ENCODE assay signal across 1 cellular context in the genomic region with DNA sequence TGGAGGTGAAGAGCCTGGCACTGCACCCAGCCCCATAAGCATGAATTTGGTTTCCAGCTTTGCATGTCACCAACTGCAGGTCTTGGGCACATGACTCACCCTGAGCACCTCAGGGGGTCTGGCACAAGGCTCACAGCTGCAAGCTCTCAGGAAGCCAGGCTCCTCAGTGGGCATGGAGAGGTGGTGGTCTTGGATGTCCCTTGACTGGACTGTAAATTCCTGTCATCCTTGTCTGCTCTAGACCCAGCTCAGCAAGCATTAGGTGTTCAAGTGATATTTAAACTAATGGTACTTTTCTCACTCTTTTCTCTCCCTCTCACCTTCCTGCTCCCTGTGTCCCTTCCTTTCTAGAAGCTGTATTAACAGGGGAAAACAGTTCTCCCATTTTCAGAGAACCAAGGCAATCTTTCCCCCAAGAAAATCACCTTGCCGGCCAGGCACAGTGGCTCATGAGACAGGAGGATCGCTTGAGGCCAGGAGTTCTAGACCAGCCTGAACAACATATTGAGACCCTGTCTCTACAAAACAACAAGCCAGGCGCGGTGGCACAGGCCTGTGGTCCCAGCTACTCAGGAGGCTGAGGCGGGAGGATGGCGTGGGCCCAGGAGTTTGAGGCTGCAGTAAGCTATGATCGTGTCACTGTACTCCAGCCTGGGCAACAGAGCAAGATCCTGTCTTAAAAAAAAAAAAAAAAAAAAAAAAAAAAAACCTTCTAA.
TF ChIP-seq lines count a peak whose summit lies in the region.

No MANE protein-coding gene starts in this region.

TF ChIP-seq in H1, 55 proteins besides CTCF, POLR2A, EP300 and RAD21 (continued from another document):
- TF ChIP-seq ATF2 (IDR thresholded peaks at IDR 0.05; ENCODE audit: low read length) (no peak), RNF2 (IDR thresholded peaks at IDR 0.05; ENCODE audit: borderline replicate concordance, low read depth, low read length, missing control alignments, poor library complexity, severe bottlenecking) (no peak), FOSL1 (IDR thresholded peaks at IDR 0.05; ENCODE audit: insufficient read depth, low read depth, low read length) (no peak), POLR2AphosphoS5 (IDR thresholded peaks at IDR 0.05; ENCODE audit: low read depth, low read length) (no peak), SRF (IDR thresholded peaks at IDR 0.05; ENCODE audit: low read depth, low read length) (no peak), CHD2 (IDR thresholded peaks at IDR 0.05; ENCODE audit: low read length) (no peak), CBX5 (IDR thresholded peaks at IDR 0.05; ENCODE audit: low read depth, low read length) (no peak), YY1 (IDR thresholded peaks at IDR 0.05; ENCODE audit: low read depth, low read length) (no peak), CEBPB (IDR thresholded peaks at IDR 0.05; ENCODE audit: low read depth, low read length) (no peak), RBBP5 (IDR thresholded peaks at IDR 0.05; ENCODE audit: borderline replicate concordance, low read depth, low read length) (no peak), GABPA (IDR thresholded peaks at IDR 0.05; ENCODE audit: borderline replicate concordance, insufficient read depth, low read length) (no peak), CBX8 (IDR thresholded peaks at IDR 0.05; ENCODE audit: borderline replicate concordance, low read depth, low read length) (no peak), EZH2 (IDR thresholded peaks at IDR 0.05; ENCODE audit: low read depth, low read length, severe bottlenecking) (no peak)
- TF ChIP-seq, protein P1, sequence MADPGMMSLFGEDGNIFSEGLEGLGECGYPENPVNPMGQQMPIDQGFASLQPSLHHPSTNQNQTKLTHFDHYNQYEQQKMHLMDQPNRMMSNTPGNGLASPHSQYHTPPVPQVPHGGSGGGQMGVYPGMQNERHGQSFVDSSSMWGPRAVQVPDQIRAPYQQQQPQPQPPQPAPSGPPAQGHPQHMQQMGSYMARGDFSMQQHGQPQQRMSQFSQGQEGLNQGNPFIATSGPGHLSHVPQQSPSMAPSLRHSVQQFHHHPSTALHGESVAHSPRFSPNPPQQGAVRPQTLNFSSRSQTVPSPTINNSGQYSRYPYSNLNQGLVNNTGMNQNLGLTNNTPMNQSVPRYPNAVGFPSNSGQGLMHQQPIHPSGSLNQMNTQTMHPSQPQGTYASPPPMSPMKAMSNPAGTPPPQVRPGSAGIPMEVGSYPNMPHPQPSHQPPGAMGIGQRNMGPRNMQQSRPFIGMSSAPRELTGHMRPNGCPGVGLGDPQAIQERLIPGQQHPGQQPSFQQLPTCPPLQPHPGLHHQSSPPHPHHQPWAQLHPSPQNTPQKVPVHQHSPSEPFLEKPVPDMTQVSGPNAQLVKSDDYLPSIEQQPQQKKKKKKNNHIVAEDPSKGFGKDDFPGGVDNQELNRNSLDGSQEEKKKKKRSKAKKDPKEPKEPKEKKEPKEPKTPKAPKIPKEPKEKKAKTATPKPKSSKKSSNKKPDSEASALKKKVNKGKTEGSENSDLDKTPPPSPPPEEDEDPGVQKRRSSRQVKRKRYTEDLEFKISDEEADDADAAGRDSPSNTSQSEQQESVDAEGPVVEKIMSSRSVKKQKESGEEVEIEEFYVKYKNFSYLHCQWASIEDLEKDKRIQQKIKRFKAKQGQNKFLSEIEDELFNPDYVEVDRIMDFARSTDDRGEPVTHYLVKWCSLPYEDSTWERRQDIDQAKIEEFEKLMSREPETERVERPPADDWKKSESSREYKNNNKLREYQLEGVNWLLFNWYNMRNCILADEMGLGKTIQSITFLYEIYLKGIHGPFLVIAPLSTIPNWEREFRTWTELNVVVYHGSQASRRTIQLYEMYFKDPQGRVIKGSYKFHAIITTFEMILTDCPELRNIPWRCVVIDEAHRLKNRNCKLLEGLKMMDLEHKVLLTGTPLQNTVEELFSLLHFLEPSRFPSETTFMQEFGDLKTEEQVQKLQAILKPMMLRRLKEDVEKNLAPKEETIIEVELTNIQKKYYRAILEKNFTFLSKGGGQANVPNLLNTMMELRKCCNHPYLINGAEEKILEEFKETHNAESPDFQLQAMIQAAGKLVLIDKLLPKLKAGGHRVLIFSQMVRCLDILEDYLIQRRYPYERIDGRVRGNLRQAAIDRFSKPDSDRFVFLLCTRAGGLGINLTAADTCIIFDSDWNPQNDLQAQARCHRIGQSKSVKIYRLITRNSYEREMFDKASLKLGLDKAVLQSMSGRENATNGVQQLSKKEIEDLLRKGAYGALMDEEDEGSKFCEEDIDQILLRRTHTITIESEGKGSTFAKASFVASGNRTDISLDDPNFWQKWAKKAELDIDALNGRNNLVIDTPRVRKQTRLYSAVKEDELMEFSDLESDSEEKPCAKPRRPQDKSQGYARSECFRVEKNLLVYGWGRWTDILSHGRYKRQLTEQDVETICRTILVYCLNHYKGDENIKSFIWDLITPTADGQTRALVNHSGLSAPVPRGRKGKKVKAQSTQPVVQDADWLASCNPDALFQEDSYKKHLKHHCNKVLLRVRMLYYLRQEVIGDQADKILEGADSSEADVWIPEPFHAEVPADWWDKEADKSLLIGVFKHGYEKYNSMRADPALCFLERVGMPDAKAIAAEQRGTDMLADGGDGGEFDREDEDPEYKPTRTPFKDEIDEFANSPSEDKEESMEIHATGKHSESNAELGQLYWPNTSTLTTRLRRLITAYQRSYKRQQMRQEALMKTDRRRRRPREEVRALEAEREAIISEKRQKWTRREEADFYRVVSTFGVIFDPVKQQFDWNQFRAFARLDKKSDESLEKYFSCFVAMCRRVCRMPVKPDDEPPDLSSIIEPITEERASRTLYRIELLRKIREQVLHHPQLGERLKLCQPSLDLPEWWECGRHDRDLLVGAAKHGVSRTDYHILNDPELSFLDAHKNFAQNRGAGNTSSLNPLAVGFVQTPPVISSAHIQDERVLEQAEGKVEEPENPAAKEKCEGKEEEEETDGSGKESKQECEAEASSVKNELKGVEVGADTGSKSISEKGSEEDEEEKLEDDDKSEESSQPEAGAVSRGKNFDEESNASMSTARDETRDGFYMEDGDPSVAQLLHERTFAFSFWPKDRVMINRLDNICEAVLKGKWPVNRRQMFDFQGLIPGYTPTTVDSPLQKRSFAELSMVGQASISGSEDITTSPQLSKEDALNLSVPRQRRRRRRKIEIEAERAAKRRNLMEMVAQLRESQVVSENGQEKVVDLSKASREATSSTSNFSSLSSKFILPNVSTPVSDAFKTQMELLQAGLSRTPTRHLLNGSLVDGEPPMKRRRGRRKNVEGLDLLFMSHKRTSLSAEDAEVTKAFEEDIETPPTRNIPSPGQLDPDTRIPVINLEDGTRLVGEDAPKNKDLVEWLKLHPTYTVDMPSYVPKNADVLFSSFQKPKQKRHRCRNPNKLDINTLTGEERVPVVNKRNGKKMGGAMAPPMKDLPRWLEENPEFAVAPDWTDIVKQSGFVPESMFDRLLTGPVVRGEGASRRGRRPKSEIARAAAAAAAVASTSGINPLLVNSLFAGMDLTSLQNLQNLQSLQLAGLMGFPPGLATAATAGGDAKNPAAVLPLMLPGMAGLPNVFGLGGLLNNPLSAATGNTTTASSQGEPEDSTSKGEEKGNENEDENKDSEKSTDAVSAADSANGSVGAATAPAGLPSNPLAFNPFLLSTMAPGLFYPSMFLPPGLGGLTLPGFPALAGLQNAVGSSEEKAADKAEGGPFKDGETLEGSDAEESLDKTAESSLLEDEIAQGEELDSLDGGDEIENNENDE (IDR thresholded peaks at IDR 0.05; ENCODE audit: insufficient replicate concordance, low read length), result no peak
- TF ChIP-seq, protein P2, sequence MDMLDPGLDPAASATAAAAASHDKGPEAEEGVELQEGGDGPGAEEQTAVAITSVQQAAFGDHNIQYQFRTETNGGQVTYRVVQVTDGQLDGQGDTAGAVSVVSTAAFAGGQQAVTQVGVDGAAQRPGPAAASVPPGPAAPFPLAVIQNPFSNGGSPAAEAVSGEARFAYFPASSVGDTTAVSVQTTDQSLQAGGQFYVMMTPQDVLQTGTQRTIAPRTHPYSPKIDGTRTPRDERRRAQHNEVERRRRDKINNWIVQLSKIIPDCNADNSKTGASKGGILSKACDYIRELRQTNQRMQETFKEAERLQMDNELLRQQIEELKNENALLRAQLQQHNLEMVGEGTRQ (IDR thresholded peaks at IDR 0.05; ENCODE audit: low read length), result no peak
- TF ChIP-seq, protein P3, sequence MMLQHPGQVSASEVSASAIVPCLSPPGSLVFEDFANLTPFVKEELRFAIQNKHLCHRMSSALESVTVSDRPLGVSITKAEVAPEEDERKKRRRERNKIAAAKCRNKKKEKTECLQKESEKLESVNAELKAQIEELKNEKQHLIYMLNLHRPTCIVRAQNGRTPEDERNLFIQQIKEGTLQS (IDR thresholded peaks at IDR 0.05; ENCODE audit: insufficient read depth, low read depth, low read length), result no peak
